In the genomic region with DNA sequence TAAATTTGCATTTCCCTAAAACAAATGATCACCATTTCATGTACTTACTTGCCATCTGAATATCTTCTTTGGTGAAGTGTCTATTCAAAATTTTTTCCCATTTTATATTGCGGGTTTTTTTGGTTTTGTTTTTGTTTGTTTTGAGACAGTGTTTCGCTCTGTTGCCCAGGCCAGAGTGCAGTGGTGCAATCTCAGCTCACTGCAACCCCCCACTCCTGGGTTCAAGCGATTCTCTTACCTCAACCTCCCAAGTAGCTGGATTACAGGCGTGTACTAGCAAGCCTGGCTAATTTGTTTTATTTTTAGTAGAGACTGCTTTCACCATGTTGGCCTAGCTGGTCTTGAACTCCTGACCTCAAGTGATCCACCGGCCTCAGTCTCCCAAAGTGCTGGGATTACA, we compare ENCODE assay signal across 29 cellular contexts.
"Had no signal": no experiment of that assay in that cellular context is flagged by ENCODE, and none has a peak within 500 bp of the region (broad histone marks: within the 10 kb centered on the region; RNA-seq: fewer than 3 reads in every experiment).

No MANE protein-coding gene starts in this region.

- H3K4me1 ChIP-seq: colonic mucosa, esophagus muscularis mucosa, foreskin keratinocyte, gastrocnemius medialis, gastroesophageal sphincter, heart left ventricle, heart right ventricle had no signal

- H3K9me3 ChIP-seq: colonic mucosa, esophagus muscularis mucosa, esophagus squamous epithelium, gastrocnemius medialis, gastroesophageal sphincter, heart left ventricle, heart right ventricle had no signal

- H3K9me3 Mint-ChIP-seq: effector memory CD8-positive, alpha-beta T cell; endodermal cell had no signal

- H3K4me3 ChIP-seq: colonic mucosa, coronary artery, dorsolateral prefrontal cortex, esophagus muscularis mucosa, esophagus squamous epithelium, gastrocnemius medialis, gastroesophageal sphincter, heart left ventricle, heart right ventricle had no signal

- FAIRE-seq: colon, endometrium, endothelial cell of umbilical vein, frontal cortex had no signal

- ATAC-seq: effector memory CD8-positive, alpha-beta T cell; esophagus mucosa; foreskin keratinocyte; gastrocnemius medialis; gastroesophageal sphincter; heart left ventricle; heart right ventricle had no signal

- H3K4me3 Mint-ChIP-seq: dendritic cell treated with granulocyte-macrophage colony-stimulating factor and Interleukin-4, amounts not matched to agents 40 ng/mL and 50 ng/mL, for 4 days; effector memory CD8-positive, alpha-beta T cell; endodermal cell had no signal

- H3K27me3 ChIP-seq: colonic mucosa, dorsolateral prefrontal cortex, esophagus muscularis mucosa, esophagus squamous epithelium, foreskin keratinocyte, gastrocnemius medialis, gastroesophageal sphincter, heart left ventricle, heart right ventricle had no signal

- DNase-seq: cortex of kidney; dermis blood vessel endothelial cell; dorsolateral prefrontal cortex; effector CD4-positive, alpha-beta T cell; effector CD8-positive, alpha-beta T cell; effector memory CD4-positive, alpha-beta T cell; effector memory CD8-positive, alpha-beta T cell; endodermal cell; erythroblast; esophagus squamous epithelium; foreskin fibroblast; foreskin keratinocyte; foreskin melanocyte; gastrocnemius medialis; glutamatergic neuron; head of caudate nucleus; heart left ventricle; heart right ventricle had no signal

- H3K36me3 ChIP-seq: colonic mucosa, esophagus muscularis mucosa, esophagus squamous epithelium, gastrocnemius medialis, gastroesophageal sphincter, heart left ventricle, heart right ventricle had no signal

- H3K27ac Mint-ChIP-seq: dendritic cell treated with granulocyte-macrophage colony-stimulating factor and Interleukin-4, amounts not matched to agents 40 ng/mL and 50 ng/mL, for 4 days; effector memory CD8-positive, alpha-beta T cell; endodermal cell had no signal

- H3K27ac ChIP-seq: colonic mucosa, coronary artery, dorsolateral prefrontal cortex, epithelial cell of prostate, esophagus muscularis mucosa, esophagus squamous epithelium, foreskin keratinocyte, gastrocnemius medialis, gastroesophageal sphincter, heart left ventricle, heart right ventricle had no signal
